ENCODE assay signal across 8 cellular contexts in genomic region chr17:67377727-67378443, GRCh38. TPM values are rescaled to one million over a fixed set of nuclear protein-coding genes. Genes with fewer than 3 reads are reported as not detected.
DNase-seq lines count a peak whose midpoint lies in the region; ATAC-seq and TF ChIP-seq lines count a peak whose summit lies in the region.

No MANE protein-coding gene starts in this region.

- CTCF ChIA-PET in BJ (lab: Yijun Ruan, JAX), result interaction anchor here (0.6 to 3.3 kb wide), 26 partner anchors 9 to 328 kb away, joined by 3 to 58 read pairs (median 7); partner anchors contain the start of gene PSMD12

- peak overlapping the region; percentile 91 for H3K4me3 Mint-ChIP-seq in central memory CD8-positive, alpha-beta T cell

- H3K4me3 ChIP-seq in BJ (ENCODE audit: low read depth, low read length) (peak overlapping the region; percentile 88), WI38 (ENCODE audit: low read depth, low read length) (peak overlapping the region; percentile 86)

- no peaks in the 10 kb centered on the region for H3K9me3 Mint-ChIP-seq in central memory CD8-positive, alpha-beta T cell

- ATAC-seq in GM19463 (IDR thresholded peaks at IDR 0.05; ENCODE audit: unreplicated experiment) (peak; percentile 7), GM18873 (IDR thresholded peaks at IDR 0.05; ENCODE audit: low FRiP score, unreplicated experiment) (no peak)
- peak; percentile 38 for ATAC-seq in central memory CD8-positive, alpha-beta T cell (replicated peaks; ENCODE audit: extremely low read depth, poor library complexity, severe bottlenecking)

- H3K27me3 Mint-ChIP-seq in central memory CD8-positive, alpha-beta T cell, result no peaks in the 10 kb centered on the region

- POLR2A ChIA-PET in BJ (lab: Charles Lee), result no interaction called here

- DNase-seq in BJ (ENCODE audit: low read depth), result no peak
- peak; percentile 55 to 67 for DNase-seq in Kasumi-1 (lab: John Stamatoyannopoulos, UW)
- peak; percentile 35 to 46 for DNase-seq in central memory CD8-positive, alpha-beta T cell (ENCODE audit: low spot score in 2 of 2)
- DNase-seq in kidney tubule cell (ENCODE audit: low spot score), result peak; percentile 59
- DNase-seq in stimulated activated CD4-positive, alpha-beta T cell treated with anti-CD3 and anti-CD28 coated beads, Interleukin-4, amount 100 ng/mL, for 1 hour, result peak; percentile 58

- H3K36me3 ChIP-seq in BJ (ENCODE audit: control insufficient read depth, insufficient read depth, low read length), result no peaks in the 10 kb centered on the region

- H3K27me3 ChIP-seq in BJ (ENCODE audit: control insufficient read depth, insufficient read depth, low read length), result no peaks in the 10 kb centered on the region

- peaks cover 44% of the 10 kb centered on the region for H3K4me1 Mint-ChIP-seq in central memory CD8-positive, alpha-beta T cell

- TF ChIP-seq CTCF in BJ (IDR thresholded peaks at IDR 0.05; ENCODE audit: insufficient read depth, low read depth, low read length) (peak; percentile 32), WI38 (IDR thresholded peaks at IDR 0.05; ENCODE audit: low read depth, low read length) (0 out of 2 replicates have a peak, but pooled peaks have one; percentile 18)

- H3K36me3 Mint-ChIP-seq in central memory CD8-positive, alpha-beta T cell (ENCODE audit: insufficient read depth), result peaks cover 29% of the 10 kb centered on the region

- H3K27ac Mint-ChIP-seq in central memory CD8-positive, alpha-beta T cell (ENCODE audit: low read depth), result peak overlapping the region; percentile 88

RNA-seq across cellular contexts. Expression of gene PITPNC1, which starts 0.8 kb away (rescaled TPM):
- polyA plus RNA-seq in BJ (2011; rRNA removed), result 4.6 and 5.5 TPM in 2 replicates
- 4.0 and 4.2 TPM in 2 replicates for polyA minus RNA-seq in BJ (2011; rRNA and poly(A)+ RNA removed)

RNA-seq across cellular contexts. Expression of gene PSMD12, which starts 11.5 kb away (rescaled TPM):
- 12.8 and 25.8 TPM in 2 replicates for polyA plus RNA-seq in BJ (2011; rRNA removed)
- 8.1 and 11.6 TPM in 2 replicates for polyA minus RNA-seq in BJ (2011; rRNA and poly(A)+ RNA removed)
